Comparison of ENCODE assay signal across 21 cellular contexts in genomic region chr17:27596571-27597187, GRCh38. TPM values are rescaled to one million over a fixed set of nuclear protein-coding genes. Genes with fewer than 3 reads are reported as not detected.
DNase-seq lines count a peak whose midpoint lies in the region; ATAC-seq and TF ChIP-seq lines count a peak whose summit lies in the region.
"Had no signal": no experiment of that assay in that cellular context is flagged by ENCODE, and none has a peak within 500 bp of the region (broad histone marks: within the 10 kb centered on the region; RNA-seq: fewer than 3 reads in every experiment).

No MANE protein-coding gene starts in this region.

- CTCF ChIA-PET in AG04450 (lab: Charles Lee), result interaction anchor here (1.7 kb wide), 1 partner anchor 243 kb away, joined by 5 read pairs; no protein-coding TSS in a partner anchor

- no peaks in the 10 kb centered on the region for H3K9me3 ChIP-seq in AG04450 (ENCODE audit: control insufficient read depth, insufficient read depth, low read length)
- H3K9me3 ChIP-seq: ascending aorta, BLaER1, esophagus squamous epithelium, gastroesophageal sphincter, right atrium auricular region had no signal

- peak overlapping the region; percentile 21 for H3K27ac ChIP-seq in AG04450 (ENCODE audit: low read depth, low read length)
- H3K27ac ChIP-seq: 22Rv1, BLaER1, esophagus squamous epithelium, gastroesophageal sphincter, right atrium auricular region had no signal

- TF ChIP-seq CTCF in AG04450 (IDR thresholded peaks at IDR 0.05; ENCODE audit: low read depth, low read length), result no peak

- H3K4me3 ChIP-seq in AG04450 (ENCODE audit: low read depth, low read length), result no peak overlapping the region
- H3K4me3 ChIP-seq: ascending aorta, BLaER1, esophagus squamous epithelium, gastroesophageal sphincter, right atrium auricular region had no signal

- DNase-seq in DMS 273 (lab: John Stamatoyannopoulos, UW; ENCODE audit: unreplicated experiment) (peak; percentile 63), DMS 273 treated with DMSO at 0.1 percent for 48 hours (lab: John Stamatoyannopoulos, UW) (no peak), AG04450 (ENCODE audit: low read depth, low spot score) (no peak), NCI-H2171 (lab: John Stamatoyannopoulos, UW) (peak; percentile 11), cerebellum (ENCODE audit: low spot score) (peak; percentile 24), NCI-H1417 (lab: John Stamatoyannopoulos, UW) (no peak)
- DNase-seq: activated CD8-positive, alpha-beta memory T cell treated with anti-CD3 and anti-CD28 coated beads, Interleukin-2, amount 50 U/mL, for 4 hours; activated gamma-delta T cell treated with Interleukin-2 at 50 U/mL for 16 hours; effector memory CD4-positive, alpha-beta T cell; esophagus squamous epithelium; GDM1; KBM-7; naive B cell; NCI-H2029 treated with DMSO at 0.1 percent for 48 hours had no signal

- POLR2A ChIA-PET in AG04450 (lab: Yijun Ruan, JAX), result no interaction called here

- ATAC-seq in GM18867 (IDR thresholded peaks at IDR 0.05; ENCODE audit: unreplicated experiment), result no peak
- ATAC-seq in HG02938 (IDR thresholded peaks at IDR 0.05; ENCODE audit: unreplicated experiment), result no peak
- ATAC-seq: gastroesophageal sphincter had no signal

- no peaks in the 10 kb centered on the region for H3K27me3 ChIP-seq in AG04450 (ENCODE audit: control insufficient read depth, insufficient read depth, low read length)
- H3K27me3 ChIP-seq: ascending aorta, BLaER1, esophagus squamous epithelium, gastroesophageal sphincter, right atrium auricular region had no signal

RNA-seq across cellular contexts. Expression of gene LGALS9, which starts 34.3 kb away (rescaled TPM):
- 3.0 and 3.5 TPM in 2 replicates for polyA plus RNA-seq in AG04450 (2011; rRNA removed)
- 5.2 and 6.4 TPM in 2 replicates for polyA minus RNA-seq in AG04450 (2011; rRNA and poly(A)+ RNA removed)
- 3.9 TPM for total RNA-seq in cerebellum

Comparison
In these comparisons a context has a peak if more than half of its experiments do, and no peak if none do; other contexts are left out.
1. DNase-seq: peak in DMS 273 (single experiment), NCI-H2171 (single experiment) and cerebellum (single experiment); none in DMS 273 treated with DMSO at 0.1 percent for 48 hours (single experiment), AG04450 (single experiment) and NCI-H1417 (0 of 3).